8 cellular contexts compared by ENCODE assay signal in genomic region chr4:87270144-87270543, GRCh38. TPM values are rescaled to one million over a fixed set of nuclear protein-coding genes. Genes with fewer than 3 reads are reported as not detected.
DNase-seq lines count a peak whose midpoint lies in the region; ATAC-seq and TF ChIP-seq lines count a peak whose summit lies in the region.

No MANE protein-coding gene starts in this region.

- H3K9me3 Mint-ChIP-seq in nephron progenitor cell, result peaks cover 4% of the 10 kb centered on the region
- H3K9me3 Mint-ChIP-seq in CD8-positive, alpha-beta T cell, result no peaks in the 10 kb centered on the region

- in situ Hi-C loops in ACHN (cut with HindIII; ENCODE audit: low pct_ligation_motif_present, low pct_unique_long_range_greater_than_20kb, low sequenced_read_pairs), result no loop called here

- no peak overlapping the region for H3K27ac Mint-ChIP-seq in nephron progenitor cell
- no peak overlapping the region for H3K27ac Mint-ChIP-seq in CD8-positive, alpha-beta T cell

- H3K27me3 ChIP-seq in CD8-positive, alpha-beta T cell (ENCODE audit: insufficient read depth, low read length), result no peaks in the 10 kb centered on the region

- POLR2A ChIA-PET in CD8-positive, alpha-beta T cell (lab: Charles Lee), result no interaction called here

- H3K4me1 ChIP-seq in CD8-positive, alpha-beta T cell (ENCODE audit: insufficient read depth, low read length), result no peaks in the 10 kb centered on the region

- ATAC-seq in GM18517 (IDR thresholded peaks at IDR 0.05; ENCODE audit: unreplicated experiment) (no peak), HG03378 (IDR thresholded peaks at IDR 0.05; ENCODE audit: unreplicated experiment) (no peak)
- ATAC-seq in CD8-positive, alpha-beta T cell, result no peak

- CTCF ChIA-PET in CD8-positive, alpha-beta T cell (lab: Charles Lee), result interaction anchor here (1.3 kb wide), 1 partner anchor 197 kb away, joined by 6 read pairs; no protein-coding TSS in a partner anchor

- no peaks in the 10 kb centered on the region for H3K9me3 ChIP-seq in CD8-positive, alpha-beta T cell (ENCODE audit: low read length)

- H3K36me3 ChIP-seq in CD8-positive, alpha-beta T cell (ENCODE audit: insufficient read depth, low read length), result no peaks in the 10 kb centered on the region

- H3K36me3 Mint-ChIP-seq in nephron progenitor cell (ENCODE audit: low read depth), result no peaks in the 10 kb centered on the region
- H3K36me3 Mint-ChIP-seq in CD8-positive, alpha-beta T cell, result no peaks in the 10 kb centered on the region

- intact Hi-C loops in CD8-positive, alpha-beta T cell (cut with DNase I, micrococcal nuclease), result loop anchor here (1.0 to 5.0 kb wide), 2 partner anchors 195 to 197 kb away; no protein-coding TSS in a partner anchor

- H3K27me3 Mint-ChIP-seq in nephron progenitor cell (ENCODE audit: low read depth, poor library complexity), result peaks cover 7% of the 10 kb centered on the region
- peaks cover 9% of the 10 kb centered on the region for H3K27me3 Mint-ChIP-seq in CD8-positive, alpha-beta T cell (ENCODE audit: low read depth)

- TF ChIP-seq CTCF in GM12875 (IDR thresholded peaks at IDR 0.05; ENCODE audit: borderline replicate concordance, insufficient read depth, low read depth, low read length), result peak; percentile 16; the same call in 1 of the 2 replicates
- TF ChIP-seq CTCF in nephron progenitor cell (IDR thresholded peaks at IDR 0.05), result peak; percentile 44
- TF ChIP-seq CTCF in CD8-positive, alpha-beta T cell (IDR thresholded peaks at IDR 0.05), result no peak

- H3K27ac ChIP-seq in CD8-positive, alpha-beta T cell (ENCODE audit: low read depth, low read length), result no peak overlapping the region

- no peak overlapping the region for H3K4me3 ChIP-seq in GM12875 (ENCODE audit: low read depth, low read length)
- H3K4me3 ChIP-seq in CD8-positive, alpha-beta T cell (ENCODE audit: low read depth, low read length), result no peak overlapping the region

- DNase-seq in ACHN, result peak; percentile 51
- DNase-seq in NCI-H526 (lab: John Stamatoyannopoulos, UW), result peak; percentile 54 to 77
- peak; percentile 28 for DNase-seq in dedifferentiated amniotic fluid mesenchymal stem cell (ENCODE audit: extremely low spot score)
- DNase-seq in nephron progenitor cell, result no peak
- DNase-seq in CD8-positive, alpha-beta T cell, result no peak

- no peak overlapping the region for H3K4me3 Mint-ChIP-seq in nephron progenitor cell
- H3K4me3 Mint-ChIP-seq in CD8-positive, alpha-beta T cell, result no peak overlapping the region

- peaks cover 5% of the 10 kb centered on the region for H3K4me1 Mint-ChIP-seq in nephron progenitor cell
- H3K4me1 Mint-ChIP-seq in CD8-positive, alpha-beta T cell (ENCODE audit: low read depth), result no peaks in the 10 kb centered on the region

RNA-seq across cellular contexts. Expression of gene KLHL8, which starts 49.7 kb away (rescaled TPM):
- total RNA-seq in CD8-positive, alpha-beta T cell, result 1 to 10 TPM; 8.2 to 8.7 TPM

RNA-seq across cellular contexts. Expression of gene HSD17B13, which starts 52.5 kb away (rescaled TPM):
- under 1 TPM; 0.22 to 0.27 TPM for total RNA-seq in CD8-positive, alpha-beta T cell

Comparison
In these comparisons a context has a peak if more than half of its experiments do, and no peak if none do; other contexts are left out.
1. DNase-seq: peak in ACHN (single experiment), NCI-H526 (2 of 2) and dedifferentiated amniotic fluid mesenchymal stem cell (single experiment); none in nephron progenitor cell (single experiment) and CD8-positive, alpha-beta T cell (0 of 7).